In the genomic region with DNA sequence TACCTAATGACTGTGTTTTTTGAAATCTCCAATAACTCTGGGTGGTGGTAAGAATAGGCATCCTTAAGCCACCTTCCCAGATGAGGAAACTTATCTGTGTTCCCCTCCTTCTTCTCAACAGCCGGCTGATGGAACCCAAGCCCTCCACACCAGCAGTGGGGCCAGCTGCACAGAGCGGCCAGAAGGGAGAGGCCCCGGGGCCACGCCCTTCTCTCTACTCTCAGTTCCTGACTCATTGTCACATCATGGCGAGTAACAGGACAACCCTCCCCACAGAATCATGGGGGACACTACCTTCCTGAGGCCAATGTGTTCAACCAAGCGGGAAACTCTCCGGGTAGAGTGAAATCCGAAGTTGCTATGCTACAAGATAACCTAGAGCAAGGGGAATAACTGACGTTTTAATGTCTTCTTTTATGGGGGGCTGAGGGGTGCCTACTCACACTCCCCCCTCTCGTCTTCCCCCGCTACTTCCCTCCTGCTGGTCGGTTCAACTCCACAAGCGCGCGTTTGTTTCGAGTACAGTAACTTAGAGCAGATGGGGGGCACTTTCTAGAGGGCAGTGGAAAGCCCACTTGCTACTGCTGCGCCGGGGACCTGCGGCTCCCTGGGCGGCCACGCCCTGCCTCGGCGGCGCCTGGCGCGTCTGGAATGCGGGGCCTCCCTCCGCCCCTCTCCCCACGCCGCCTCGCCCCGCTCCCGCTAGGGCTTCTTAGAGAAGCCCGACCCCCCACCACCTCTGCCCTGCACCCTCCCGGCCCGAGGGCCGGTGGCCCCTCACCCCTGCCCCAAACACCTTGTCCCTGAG, we compare ENCODE assay signal across 8 cellular contexts. TPM values are rescaled to one million over a fixed set of nuclear protein-coding genes. Genes with fewer than 3 reads are reported as not detected.
A peak's percentile ranks its signal among the peaks of the same experiment; 100 is the strongest.
DNase-seq lines count a peak whose midpoint lies in the region; ATAC-seq lines count a peak whose summit lies in the region.

No MANE protein-coding gene starts in this region.

- POLR2A ChIA-PET in naive thymus-derived CD8-positive, alpha-beta T cell (lab: Charles Lee), result interaction anchor here (0.6 to 1.7 kb wide), 5 partner anchors 82 to 447 kb away, joined by 3 to 4 read pairs (median 3); no protein-coding TSS in a partner anchor

- H3K4me1 ChIP-seq in esophagus (ENCODE audit: control insufficient read depth in 2 of 2, insufficient read depth in 2 of 2, low read length in 1 of 2), result peaks cover 0 to 8% of the 10 kb centered on the region in 2 donors

- peak overlapping the region in 7 of 10 donors; percentile 41 to 85 (median 68) for H3K27ac Mint-ChIP-seq in naive thymus-derived CD8-positive, alpha-beta T cell

- peaks cover 0 to 6% (median 0%) of the 10 kb centered on the region in 5 donors for H3K27me3 Mint-ChIP-seq in naive thymus-derived CD8-positive, alpha-beta T cell

- no peaks in the 10 kb centered on the region for H3K9me3 ChIP-seq in esophagus (ENCODE audit: control insufficient read depth in 2 of 2, insufficient read depth in 1 of 2, low read depth in 1 of 2, low read length in 1 of 2)

- H3K9me3 Mint-ChIP-seq in naive thymus-derived CD8-positive, alpha-beta T cell, result peaks cover 0 to 2% (median 0%) of the 10 kb centered on the region in 9 donors

- WGBS in esophagus, 2 donors, result 2 to 5% methylated on average over 29 to 37 of the region's 37 CpGs

- ATAC-seq in HG02870 (IDR thresholded peaks at IDR 0.05; ENCODE audit: unreplicated experiment), result peak; percentile 73
- ATAC-seq in naive thymus-derived CD8-positive, alpha-beta T cell, result peak; percentile 13 to 26

- DNase-seq in SIG-M5 treated with dmso at 0.1 percent for 504 hours (lab: John Stamatoyannopoulos, UW; ENCODE audit: unreplicated experiment) (peak; percentile 46), SIG-M5 (lab: John Stamatoyannopoulos, UW) (no peak), NCI-H510A (lab: John Stamatoyannopoulos, UW) (peak; percentile 14), ureter (ENCODE audit: low spot score) (peak; percentile 77)
- DNase-seq in activated CD8-positive, alpha-beta memory T cell treated with anti-CD3 and anti-CD28 coated beads, Interleukin-2, amount 50 U/mL, for 48 hours, result peak; percentile 78
- peak in 7 of 10 donors; percentile 5 to 28 (median 15) for DNase-seq in naive thymus-derived CD8-positive, alpha-beta T cell

- peak overlapping the region; percentile 67 to 95 (median 84) for H3K4me3 Mint-ChIP-seq in naive thymus-derived CD8-positive, alpha-beta T cell

- H3K36me3 Mint-ChIP-seq in naive thymus-derived CD8-positive, alpha-beta T cell, result no peaks in the 10 kb centered on the region

- peak overlapping the region; percentile 90 to 99 for H3K27ac ChIP-seq in esophagus (ENCODE audit: low read depth in 2 of 2, low read length in 1 of 2)

- H3K4me3 ChIP-seq in esophagus (ENCODE audit: low read depth in 1 of 2, low read length in 2 of 2), result peak overlapping the region; percentile 73 to 97

- H3K27me3 ChIP-seq in esophagus (ENCODE audit: control insufficient read depth in 1 of 2, insufficient read depth in 2 of 2, low read length in 2 of 2), result no peaks in the 10 kb centered on the region

- H3K36me3 ChIP-seq in esophagus (ENCODE audit: control insufficient read depth in 2 of 2, insufficient read depth in 2 of 2, low read length in 1 of 2), result peaks cover 0 to 2% of the 10 kb centered on the region in 2 donors

- H3K4me1 Mint-ChIP-seq in naive thymus-derived CD8-positive, alpha-beta T cell, result peaks cover 17 to 62% (median 22%) of the 10 kb centered on the region in 4 donors

RNA-seq across cellular contexts. Expression of gene ANXA2, which starts 0.6 kb away (rescaled TPM):
- 1,000 to 10,000 TPM; 1,972 to 2,098 TPM for polyA plus RNA-seq in esophagus
- total RNA-seq in naive thymus-derived CD8-positive, alpha-beta T cell, result 10 to 100 TPM; 19.7 to 19.8 TPM
- polyA plus RNA-seq in naive thymus-derived CD8-positive, alpha-beta T cell, result 100 to 1,000 TPM in 1 of 3 donors, 10 to 100 TPM in 2; 12.2 to 159 (median 22.9) TPM
- 684 TPM for total RNA-seq in ureter

Comparison
In these comparisons a context has a peak if more than half of its experiments do, and no peak if none do; other contexts are left out.
1. RNA of gene ANXA2, which starts 0.6 kb away (total RNA-seq): 684 TPM in ureter (single experiment); 19.7 to 19.8 TPM in naive thymus-derived CD8-positive, alpha-beta T cell; every median in the first group is over 10 times any median in the second.